In genomic region chrX:134895785-134896184, GRCh38 we compare ENCODE assay signal across 25 cellular contexts.
"Had no signal": no experiment of that assay in that cellular context is flagged by ENCODE, and none has a peak within 500 bp of the region (broad histone marks: within the 10 kb centered on the region; RNA-seq: fewer than 3 reads in every experiment).

No MANE protein-coding gene starts in this region.

- H3K9me3 ChIP-seq: left ventricle myocardium inferior, ovary, prostate gland, sigmoid colon, spleen, suprapubic skin, thoracic aorta, tibial nerve, vagina had no signal

- H3K27me3 Mint-ChIP-seq: naive B cell; stimulated activated naive CD8-positive, alpha-beta T cell treated with anti-CD3 and anti-CD28 coated beads, Interleukin-15, Interleukin-2, amounts not matched to agents 100 ng/mL and 50 ng/mL, for 24 hours; type B pancreatic cell had no signal

- H3K4me2 ChIP-seq: hepatocyte had no signal

- H3K27ac Mint-ChIP-seq: mesothelial cell of epicardium; naive B cell; natural killer cell; stimulated activated effector memory CD8-positive, alpha-beta T cell treated with anti-CD3 and anti-CD28 coated beads, Interleukin-12 subunit alpha, Interleukin-12 subunit beta, amount 100 ng/mL, for 72 hours; stimulated activated naive CD8-positive, alpha-beta T cell treated with anti-CD3 and anti-CD28 coated beads, Interleukin-15, Interleukin-2, amounts not matched to agents 100 ng/mL and 50 ng/mL, for 24 hours; type B pancreatic cell had no signal

- H3K27ac ChIP-seq: hepatocyte, left ventricle myocardium inferior, ovary, prostate gland, sigmoid colon, spleen, suprapubic skin, thoracic aorta, tibial nerve, vagina had no signal

- H3K36me3 ChIP-seq: ovary, prostate gland, suprapubic skin, thoracic aorta had no signal

- H3K36me3 Mint-ChIP-seq: natural killer cell, type B pancreatic cell had no signal

- H3K27me3 ChIP-seq: hepatocyte, ovary, sigmoid colon, spleen, suprapubic skin, tibial nerve, vagina had no signal

- ATAC-seq: natural killer cell; right cardiac atrium; stimulated activated effector memory CD8-positive, alpha-beta T cell treated with anti-CD3 and anti-CD28 coated beads, Interleukin-12 subunit alpha, Interleukin-12 subunit beta, amount 100 ng/mL, for 72 hours had no signal

- H3K9me3 Mint-ChIP-seq: natural killer cell; stimulated activated effector memory CD8-positive, alpha-beta T cell treated with anti-CD3 and anti-CD28 coated beads, Interleukin-12 subunit alpha, Interleukin-12 subunit beta, amount 100 ng/mL, for 72 hours; stimulated activated naive CD8-positive, alpha-beta T cell treated with anti-CD3 and anti-CD28 coated beads, Interleukin-15, Interleukin-2, amounts not matched to agents 100 ng/mL and 50 ng/mL, for 24 hours; type B pancreatic cell had no signal

- DNase-seq: islet precursor cell; left ventricle myocardium inferior; mesendoderm; naive B cell; natural killer cell; ovary; posterior cingulate gyrus; retina; right cardiac atrium; sigmoid colon; small intestine; spleen; stimulated activated CD4-positive, alpha-beta T cell treated with anti-CD3 and anti-CD28 coated beads, Interleukin-4, amount 100 ng/mL, for 24 hours; stimulated activated naive CD4-positive, alpha-beta T cell had no signal

- H3K79me2 ChIP-seq: hepatocyte had no signal

- H3K4me1 Mint-ChIP-seq: naive B cell; natural killer cell; stimulated activated effector memory CD8-positive, alpha-beta T cell treated with anti-CD3 and anti-CD28 coated beads, Interleukin-12 subunit alpha, Interleukin-12 subunit beta, amount 100 ng/mL, for 72 hours had no signal

- H3K4me3 Mint-ChIP-seq: mesothelial cell of epicardium; naive B cell; natural killer cell; stimulated activated effector memory CD8-positive, alpha-beta T cell treated with anti-CD3 and anti-CD28 coated beads, Interleukin-12 subunit alpha, Interleukin-12 subunit beta, amount 100 ng/mL, for 72 hours; stimulated activated naive CD8-positive, alpha-beta T cell treated with anti-CD3 and anti-CD28 coated beads, Interleukin-15, Interleukin-2, amounts not matched to agents 100 ng/mL and 50 ng/mL, for 24 hours; type B pancreatic cell had no signal

- H3K4me3 ChIP-seq: hepatocyte, left ventricle myocardium inferior, lung, ovary, prostate gland, sigmoid colon, spleen, suprapubic skin, thoracic aorta, tibial nerve, vagina had no signal

- H2AFZ ChIP-seq: hepatocyte had no signal

- FAIRE-seq: small intestine had no signal

- H3K4me1 ChIP-seq: left ventricle myocardium inferior, prostate gland, sigmoid colon, spleen, suprapubic skin, vagina had no signal
